Comparison of ENCODE assay signal across 8 cellular contexts in genomic region chr22:36359172-36359973, GRCh38. TPM values are rescaled to one million over a fixed set of nuclear protein-coding genes. Genes with fewer than 3 reads are reported as not detected.
DNase-seq lines count a peak whose midpoint lies in the region; ATAC-seq and TF ChIP-seq lines count a peak whose summit lies in the region.

No MANE protein-coding gene starts in this region.

- ATAC-seq in HG03439 (IDR thresholded peaks at IDR 0.05; ENCODE audit: unreplicated experiment) (peak; percentile 50), GM19397 (IDR thresholded peaks at IDR 0.05; ENCODE audit: unreplicated experiment) (no peak), GM19328 (IDR thresholded peaks at IDR 0.05; ENCODE audit: unreplicated experiment) (no peak)

- no peaks in the 10 kb centered on the region for H3K27me3 ChIP-seq in breast epithelium

- peak; percentile 73 for DNase-seq in GM10248 (ENCODE audit: extremely low spot score)
- DNase-seq in breast epithelium (ENCODE audit: low spot score in 2 of 2): no peak
- DNase-seq in nephron progenitor cell: no peak
- DNase-seq in erythroblast (lab: John Stamatoyannopoulos, UW): no peak
- DNase-seq in stimulated activated CD4-positive, alpha-beta T cell treated with anti-CD3 and anti-CD28 coated beads, Interleukin-2, amount 100 ng/mL, for 48 hours: no peak

- peak overlapping the region; percentile 88 to 92 for H3K27ac ChIP-seq in breast epithelium

- no peaks in the 10 kb centered on the region for H3K36me3 ChIP-seq in breast epithelium

- TF ChIP-seq CTCF in GM10248 (IDR thresholded peaks at IDR 0.05; ENCODE audit: control extremely low read depth, extremely low read depth, low read depth, missing control alignments): no peak
- no peak for TF ChIP-seq CTCF in breast epithelium (IDR thresholded peaks at IDR 0.05)
- TF ChIP-seq CTCF in nephron progenitor cell (IDR thresholded peaks at IDR 0.05): no peak

- H3K4me3 ChIP-seq in breast epithelium: no peak overlapping the region

- TF ChIP-seq POLR2A in breast epithelium (IDR thresholded peaks at IDR 0.05): no peak
- no peak for TF ChIP-seq POLR2A in erythroblast (IDR thresholded peaks at IDR 0.05; ENCODE audit: low read length)

- H3K9me3 ChIP-seq in breast epithelium: no peaks in the 10 kb centered on the region

- H3K4me1 ChIP-seq in breast epithelium: peaks cover 53 to 67% of the 10 kb centered on the region in 2 donors

- H3K36me3 Mint-ChIP-seq in nephron progenitor cell (ENCODE audit: low read depth): peaks cover 17% of the 10 kb centered on the region

- intact Hi-C loops in breast epithelium (cut with DNase I; ENCODE audit: low total_unique reads): no loop called here

- H3K27ac Mint-ChIP-seq in nephron progenitor cell: peak overlapping the region; percentile 16

- no peaks in the 10 kb centered on the region for H3K27me3 Mint-ChIP-seq in nephron progenitor cell (ENCODE audit: low read depth, poor library complexity)

- H3K9me3 Mint-ChIP-seq in nephron progenitor cell: peaks cover 4% of the 10 kb centered on the region

- POLR2A ChIA-PET in GM10248 (lab: Yijun Ruan, JAX): interaction anchor here (0.6 to 0.7 kb wide), 3 partner anchors 20 to 95 kb away, joined by 3 to 4 read pairs (median 3); no protein-coding TSS in a partner anchor

- no peak overlapping the region for H3K4me3 Mint-ChIP-seq in nephron progenitor cell

- peaks cover 94% of the 10 kb centered on the region for H3K4me1 Mint-ChIP-seq in nephron progenitor cell

- CTCF ChIA-PET in GM10248 (lab: Yijun Ruan, JAX): interaction anchor here (1.0 to 1.6 kb wide), 4 partner anchors 11 to 111 kb away, joined by 3 to 5 read pairs (median 4); partner anchors contain the start of gene MYH9

RNA-seq across cellular contexts. Expression of gene MYH9, which starts 28.4 kb away (rescaled TPM):
- 100 to 1,000 TPM; 169 to 392 (median 268) TPM for total RNA-seq in breast epithelium
